Comparison of ENCODE assay signal across 1 cellular context in genomic region chr2:40360652-40361051, GRCh38.
TF ChIP-seq lines count a peak whose summit lies in the region.

No MANE protein-coding gene starts in this region.

TF ChIP-seq in SK-N-SH, 30 proteins besides CTCF, POLR2A, EP300 and RAD21 (continued from another document):
- TF ChIP-seq, protein P1, sequence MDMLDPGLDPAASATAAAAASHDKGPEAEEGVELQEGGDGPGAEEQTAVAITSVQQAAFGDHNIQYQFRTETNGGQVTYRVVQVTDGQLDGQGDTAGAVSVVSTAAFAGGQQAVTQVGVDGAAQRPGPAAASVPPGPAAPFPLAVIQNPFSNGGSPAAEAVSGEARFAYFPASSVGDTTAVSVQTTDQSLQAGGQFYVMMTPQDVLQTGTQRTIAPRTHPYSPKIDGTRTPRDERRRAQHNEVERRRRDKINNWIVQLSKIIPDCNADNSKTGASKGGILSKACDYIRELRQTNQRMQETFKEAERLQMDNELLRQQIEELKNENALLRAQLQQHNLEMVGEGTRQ (IDR thresholded peaks at IDR 0.05; ENCODE audit: borderline replicate concordance, low read depth, low read length) = no peak
